26 cellular contexts compared by ENCODE assay signal in the genomic region with DNA sequence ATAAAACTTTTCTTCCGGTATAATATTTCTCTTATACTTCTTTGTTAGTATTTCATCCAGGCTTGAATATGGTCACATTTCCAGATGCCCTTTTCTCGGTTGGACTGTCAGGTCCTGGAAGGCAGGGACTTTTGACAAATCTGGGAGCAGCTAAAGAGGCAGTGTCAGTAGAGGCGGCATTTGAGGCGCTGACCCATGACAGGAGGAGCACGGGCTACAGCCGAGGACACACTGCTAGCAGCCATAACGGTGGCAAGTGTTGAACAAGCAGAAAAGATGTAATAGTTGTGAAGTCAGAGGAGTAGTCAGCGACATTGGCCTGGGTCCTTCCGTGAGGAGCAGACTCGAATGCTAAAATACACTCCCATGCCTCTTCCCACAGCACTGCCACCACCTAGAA.
"Had no signal": no experiment of that assay in that cellular context is flagged by ENCODE, and none has a peak within 500 bp of the region (broad histone marks: within the 10 kb centered on the region; RNA-seq: fewer than 3 reads in every experiment).

No MANE protein-coding gene starts in this region.

- H3K9me3 Mint-ChIP-seq: immature natural killer cell; mesothelial cell of epicardium; naive B cell; natural killer cell; stimulated activated naive B cell treated with anti-CD40 and anti-IgM and Interleukin-4, amounts not matched to agents 10 μg/mL and 1 μg/mL and 100 μg/mL, for 72 hours had no signal

- H3K9me3 ChIP-seq: heart left ventricle, left lung, lower lobe of right lung, ovary, stomach, testis, thyroid gland, transverse colon, upper lobe of right lung had no signal

- ATAC-seq: heart left ventricle; left lung; lower lobe of right lung; natural killer cell; right cardiac atrium; sciatic nerve; stimulated activated naive B cell treated with anti-CD40 and anti-IgM and Interleukin-4, amounts not matched to agents 10 μg/mL and 1 μg/mL and 100 μg/mL, for 72 hours; stimulated activated naive CD8-positive, alpha-beta T cell treated with anti-CD3 and anti-CD28 coated beads, Interleukin-15, Interleukin-2, amounts not matched to agents 100 U/mL and 50 U/mL, for 24 hours; upper lobe of right lung had no signal

- H3K27ac Mint-ChIP-seq: immature natural killer cell; mesothelial cell of epicardium; natural killer cell; progenitor cell of endocrine pancreas; stimulated activated naive B cell treated with anti-CD40 and anti-IgM and Interleukin-4, amounts not matched to agents 10 μg/mL and 1 μg/mL and 100 μg/mL, for 72 hours had no signal

- H3K4me3 ChIP-seq: heart left ventricle, left lung, lower lobe of right lung, ovary, skin epidermis, stomach, testis, thyroid gland, transverse colon, upper lobe of right lung had no signal

- H3K36me3 ChIP-seq: heart left ventricle, left lung, lower lobe of right lung, ovary, stomach, thyroid gland, transverse colon, upper lobe of right lung had no signal

- H3K27ac ChIP-seq: heart left ventricle, left lung, lower lobe of right lung, ovary, skin epidermis, stomach, testis, thyroid gland, transverse colon, upper lobe of right lung had no signal

- H3K27me3 Mint-ChIP-seq: naive B cell; progenitor cell of endocrine pancreas; stimulated activated naive B cell treated with anti-CD40 and anti-IgM and Interleukin-4, amounts not matched to agents 10 μg/mL and 1 μg/mL and 100 μg/mL, for 72 hours had no signal

- DNase-seq: hypothalamus; immature natural killer cell; left lung; lower lobe of right lung; mammary epithelial cell; mesenchymal stem cell; naive B cell; natural killer cell; ovary; right cardiac atrium; stimulated activated CD4-positive, alpha-beta T cell treated with anti-CD3 and anti-CD28 coated beads, Interleukin-12 subunit alpha, Interleukin-12 subunit beta, amount 100 ng/mL, for 4 hours; stimulated activated CD4-positive, alpha-beta T cell treated with anti-CD3 and anti-CD28 coated beads, Interleukin-15, amount 100 ng/mL, for 24 hours; stimulated activated CD4-positive, alpha-beta T cell treated with anti-CD3 and anti-CD28 coated beads, Interleukin-2, amount 100 ng/mL, for 24 hours; stimulated activated CD4-positive, alpha-beta T cell treated with anti-CD3 and anti-CD28 coated beads, Interleukin-4, amount 100 ng/mL, for 1 hour; stimulated activated naive B cell treated with anti-CD40 and anti-IgM and Interleukin-4, amounts not matched to agents 10 μg/mL and 1 μg/mL and 100 μg/mL, for 72 hours; stimulated activated naive CD8-positive, alpha-beta T cell treated with anti-CD3 and anti-CD28 coated beads, Interleukin-15, Interleukin-2, amounts not matched to agents 100 U/mL and 50 U/mL, for 24 hours; stomach; testis; thyroid gland; transverse colon; upper lobe of right lung had no signal

- H3K4me1 Mint-ChIP-seq: immature natural killer cell; naive B cell; natural killer cell; stimulated activated naive B cell treated with anti-CD40 and anti-IgM and Interleukin-4, amounts not matched to agents 10 μg/mL and 1 μg/mL and 100 μg/mL, for 72 hours had no signal

- H3K36me3 Mint-ChIP-seq: immature natural killer cell; mesothelial cell of epicardium; naive B cell; natural killer cell; stimulated activated naive B cell treated with anti-CD40 and anti-IgM and Interleukin-4, amounts not matched to agents 10 μg/mL and 1 μg/mL and 100 μg/mL, for 72 hours had no signal

- H3K27me3 ChIP-seq: heart left ventricle, left lung, ovary, stomach, testis, thyroid gland, transverse colon, upper lobe of right lung had no signal

- H3K4me3 Mint-ChIP-seq: immature natural killer cell; mesothelial cell of epicardium; natural killer cell; stimulated activated naive B cell treated with anti-CD40 and anti-IgM and Interleukin-4, amounts not matched to agents 10 μg/mL and 1 μg/mL and 100 μg/mL, for 72 hours had no signal
